ENCODE assay signal across 10 cellular contexts in genomic region chr10:94963901-94964300, GRCh38. TPM values are rescaled to one million over a fixed set of nuclear protein-coding genes. Genes with fewer than 3 reads are reported as not detected.
A peak's percentile ranks its signal among the peaks of the same experiment; 100 is the strongest.
DNase-seq lines count a peak whose midpoint lies in the region; ATAC-seq, FAIRE-seq and TF ChIP-seq lines count a peak whose summit lies in the region.
"Had no signal": no experiment of that assay in that cellular context is flagged by ENCODE, and none has a peak within 500 bp of the region (broad histone marks: within the 10 kb centered on the region; RNA-seq: fewer than 3 reads in every experiment).

No MANE protein-coding gene starts in this region.

- no peak for ATAC-seq in HG03354 (IDR thresholded peaks at IDR 0.05; ENCODE audit: poor library complexity, severe bottlenecking, unreplicated experiment)

- H3K4me3 ChIP-seq in adipocyte (ENCODE audit: low read length) = no peak overlapping the region
- no peak overlapping the region for H3K4me3 ChIP-seq in kidney epithelial cell (ENCODE audit: low read depth, low read length)
- H3K4me3 ChIP-seq: SJSA1 had no signal

- H3K9me3 ChIP-seq in adipocyte (ENCODE audit: control insufficient read depth, low read length) = no peaks in the 10 kb centered on the region
- H3K9me3 ChIP-seq: neutrophil, SJSA1 had no signal

- H3K36me3 ChIP-seq in adipocyte (ENCODE audit: control insufficient read depth, insufficient read depth, low read length, severe bottlenecking) (no peaks in the 10 kb centered on the region), kidney epithelial cell (ENCODE audit: control insufficient read depth, insufficient read depth, low read length) (no peaks in the 10 kb centered on the region)
- H3K36me3 ChIP-seq: neutrophil, SJSA1 had no signal

- peak; percentile 28 for FAIRE-seq in G401.6 (lab: Jason Lieb, UNC)

- H3K4me1 ChIP-seq in adipocyte (ENCODE audit: control insufficient read depth, insufficient read depth, low read length) = no peaks in the 10 kb centered on the region
- H3K4me1 ChIP-seq: SJSA1 had no signal

- TF ChIP-seq CTCF in kidney epithelial cell (IDR thresholded peaks at IDR 0.05; ENCODE audit: insufficient read depth, low read length, poor library complexity, severe bottlenecking) = peak; percentile 80

- H3K9ac ChIP-seq in adipocyte (ENCODE audit: low read length) = no peak overlapping the region

- no peaks in the 10 kb centered on the region for H3K27me3 ChIP-seq in adipocyte (replicated peaks; ENCODE audit: control insufficient read depth, insufficient read depth, low read length)
- H3K27me3 ChIP-seq in kidney epithelial cell (ENCODE audit: control insufficient read depth, insufficient read depth, low read length) = no peaks in the 10 kb centered on the region
- H3K27me3 ChIP-seq: neutrophil, SJSA1 had no signal

- DNase-seq in H4 (ENCODE audit: low spot score) (peak; percentile 8), NAMALWA (ENCODE audit: low spot score) (peak; percentile 47), adipocyte (ENCODE audit: low read depth) (peak; percentile 55), kidney epithelial cell (ENCODE audit: low read depth) (peak; percentile 4)
- no peak for DNase-seq in stimulated activated CD4-positive, alpha-beta T cell treated with anti-CD3 and anti-CD28 coated beads, Interleukin-4, amount 100 ng/mL, for 4 hours
- no peak for DNase-seq in activated effector memory CD4-positive, alpha-beta T cell treated with anti-CD3 and anti-CD28 coated beads, Interleukin-2, amount 50 U/mL, for 16 hours

RNA-seq across cellular contexts. Expression of gene CYP2C9, which starts 25.4 kb away (rescaled TPM):
- not detected in 2 replicates for total RNA-seq in H4 (2014; rRNA removed; shearing (Covaris generic))
- not detected in 2 replicates for total RNA-seq in kidney epithelial cell
- total RNA-seq: SJSA1 had no signal

Comparison
In these comparisons a context has a peak if more than half of its experiments do, and no peak if none do; other contexts are left out.
1. DNase-seq: peak in H4 (single experiment), NAMALWA (single experiment), adipocyte (single experiment) and kidney epithelial cell (single experiment); none in stimulated activated CD4-positive, alpha-beta T cell treated with anti-CD3 and anti-CD28 coated beads, Interleukin-4, amount 100 ng/mL, for 4 hours (0 of 2) and activated effector memory CD4-positive, alpha-beta T cell treated with anti-CD3 and anti-CD28 coated beads, Interleukin-2, amount 50 U/mL, for 16 hours (single experiment).